In genomic region chr5:112978836-112979235, GRCh38 we compare ENCODE assay signal across 9 cellular contexts. TPM values are rescaled to one million over a fixed set of nuclear protein-coding genes. Genes with fewer than 3 reads are reported as not detected.
DNase-seq lines count a peak whose midpoint lies in the region; FAIRE-seq and TF ChIP-seq lines count a peak whose summit lies in the region.
"Had no signal": no experiment of that assay in that cellular context is flagged by ENCODE, and none has a peak within 500 bp of the region (broad histone marks: within the 10 kb centered on the region; RNA-seq: fewer than 3 reads in every experiment).

No MANE protein-coding gene starts in this region.

- H3K27me3 ChIP-seq in bronchial epithelial cell (ENCODE audit: control insufficient read depth, insufficient read depth, low read length) (no peaks in the 10 kb centered on the region), neural progenitor cell (no peaks in the 10 kb centered on the region), H7 (ENCODE audit: control insufficient read depth, insufficient read depth, low read length) (no peaks in the 10 kb centered on the region)

- peaks cover 1% of the 10 kb centered on the region for H3K36me3 ChIP-seq in bronchial epithelial cell (ENCODE audit: control insufficient read depth, insufficient read depth, low read length)
- no peaks in the 10 kb centered on the region for H3K36me3 ChIP-seq in neural progenitor cell
- no peaks in the 10 kb centered on the region; the same call in 1 of the 2 replicates for H3K36me3 ChIP-seq in H7 (replicated peaks; ENCODE audit: control insufficient read depth, insufficient read depth, low read length)

- H3K27ac ChIP-seq in neural progenitor cell = no peak overlapping the region

- H3K4me1 Mint-ChIP-seq in neural progenitor cell = peaks cover 27% of the 10 kb centered on the region

- peak overlapping the region; percentile 85 for H3K4me3 ChIP-seq in NB4 (ENCODE audit: low read depth, low read length)
- H3K4me3 ChIP-seq in bronchial epithelial cell (ENCODE audit: low read depth, low read length) = no peak overlapping the region
- peak overlapping the region; percentile 94 for H3K4me3 ChIP-seq in neural progenitor cell
- H3K4me3 ChIP-seq in H7 (ENCODE audit: insufficient read depth, low read depth, low read length) = no peak overlapping the region

- no peak for FAIRE-seq in bronchial epithelial cell (lab: Jason Lieb, UNC)
- FAIRE-seq: urothelium cell line had no signal

- H3K9me3 Mint-ChIP-seq in neural progenitor cell = no peaks in the 10 kb centered on the region

- peaks cover 34% of the 10 kb centered on the region for H3K4me1 ChIP-seq in neural progenitor cell

- no peaks in the 10 kb centered on the region for H3K9me3 ChIP-seq in neural progenitor cell (ENCODE audit: low read depth)

- peak overlapping the region; percentile 94 for H3K4me3 Mint-ChIP-seq in neural progenitor cell

- peaks cover 6% of the 10 kb centered on the region for H3K27me3 Mint-ChIP-seq in neural progenitor cell (ENCODE audit: insufficient read depth, low read depth)

- TF ChIP-seq POLR2A in NB4 (IDR thresholded peaks at IDR 0.05; ENCODE audit: extremely low read depth, insufficient read length) = no peak

- H3K9ac ChIP-seq in neural progenitor cell = no peak overlapping the region

- DNase-seq in NCI-H748 (lab: John Stamatoyannopoulos, UW; ENCODE audit: unreplicated experiment) (peak; percentile 20), NCI-H748 treated with DMSO at 0.1 percent for 48 hours (lab: John Stamatoyannopoulos, UW) (no peak), NB4 (ENCODE audit: low read depth) (no peak), bronchial epithelial cell (ENCODE audit: low read depth) (peak; percentile 31), neural progenitor cell (ENCODE audit: low spot score) (no peak), H7 (no peak), NCI-H2081 treated with DMSO at 0.1 percent for 48 hours (lab: John Stamatoyannopoulos, UW) (no peak)
- no peak for DNase-seq in stimulated activated CD8-positive, alpha-beta memory T cell treated with anti-CD3 and anti-CD28 coated beads, Interleukin-4, amount 100 ng/mL, for 48 hours

- peaks cover 53% of the 10 kb centered on the region for H4K20me1 ChIP-seq in neural progenitor cell (ENCODE audit: low read depth)

- H3K4me2 ChIP-seq in neural progenitor cell = peak overlapping the region; percentile 95

- H3K79me2 ChIP-seq in neural progenitor cell (ENCODE audit: low read depth) = peaks cover 72% of the 10 kb centered on the region

- peaks cover 28% of the 10 kb centered on the region for H3K36me3 Mint-ChIP-seq in neural progenitor cell

- no peak overlapping the region for H3K27ac Mint-ChIP-seq in neural progenitor cell

- H2AFZ ChIP-seq in neural progenitor cell (replicated peaks) = no peak overlapping the region

- TF ChIP-seq CTCF in NB4 (IDR thresholded peaks at IDR 0.05; ENCODE audit: low read depth, low read length) (no peak), bronchial epithelial cell (IDR thresholded peaks at IDR 0.05; ENCODE audit: insufficient read depth, low read length, severe bottlenecking) (no peak), neural progenitor cell (IDR thresholded peaks at IDR 0.05) (no peak)

- H3F3A ChIP-seq in neural progenitor cell (ENCODE audit: low read depth) = peaks cover 19% of the 10 kb centered on the region

RNA-seq across cellular contexts. Expression of gene DCP2, which starts 2.2 kb away (rescaled TPM):
- 22.0 and 24.0 TPM in 2 replicates for total RNA-seq in bronchial epithelial cell
- 123 and 174 TPM in 2 replicates for total RNA-seq in neural progenitor cell (ENCODE audit: low replicate concordance)
- 62.7 and 83.1 TPM in 2 replicates for total RNA-seq in H7 (2014; rRNA removed; shearing (Covaris generic))

RNA-seq across cellular contexts. Expression of gene REEP5, which starts 56.8 kb away (rescaled TPM):
- total RNA-seq in bronchial epithelial cell = 26.3 and 50.2 TPM in 2 replicates
- 14.3 and 17.1 TPM in 2 replicates for total RNA-seq in neural progenitor cell (ENCODE audit: low replicate concordance)
- 30.1 and 34.5 TPM in 2 replicates for total RNA-seq in H7 (2014; rRNA removed; shearing (Covaris generic))

Comparison
In these comparisons a context has a peak if more than half of its experiments do, and no peak if none do; other contexts are left out.
1. DNase-seq: peak in NCI-H748 (single experiment) and bronchial epithelial cell (single experiment); none in NCI-H748 treated with DMSO at 0.1 percent for 48 hours (single experiment), NB4 (single experiment), neural progenitor cell (single experiment), H7 (single experiment), stimulated activated CD8-positive, alpha-beta memory T cell treated with anti-CD3 and anti-CD28 coated beads, Interleukin-4, amount 100 ng/mL, for 48 hours (single experiment) and NCI-H2081 treated with DMSO at 0.1 percent for 48 hours (single experiment).
2. H3K4me3 ChIP-seq: peak in NB4 (single experiment) and neural progenitor cell (single experiment); none in bronchial epithelial cell (single experiment) and H7 (single experiment).